1 cellular context compared by ENCODE assay signal in the genomic region with DNA sequence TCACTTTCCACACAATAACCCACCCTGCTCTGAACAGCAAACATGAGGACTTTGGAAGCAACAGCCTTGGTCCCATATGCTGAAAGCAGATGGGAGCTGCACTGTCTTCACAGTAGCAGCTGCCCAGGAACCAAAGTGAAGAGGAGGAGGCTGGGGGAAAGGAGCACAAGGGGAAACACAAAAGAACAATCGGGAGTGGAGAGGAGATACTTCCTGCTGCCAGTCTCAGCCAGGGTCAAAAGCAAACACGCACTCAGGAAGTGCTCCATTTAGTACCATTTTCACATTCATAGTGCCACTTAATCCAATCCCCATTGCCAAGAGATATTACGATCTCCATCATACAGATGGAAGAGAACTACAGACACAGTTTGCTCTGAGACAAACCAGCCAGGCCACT.
TF ChIP-seq lines count a peak whose summit lies in the region.

No MANE protein-coding gene starts in this region.

TF ChIP-seq in GM23338, 12 proteins besides CTCF, POLR2A, EP300 and RAD21 (continued from another document):
- TF ChIP-seq, protein P1, sequence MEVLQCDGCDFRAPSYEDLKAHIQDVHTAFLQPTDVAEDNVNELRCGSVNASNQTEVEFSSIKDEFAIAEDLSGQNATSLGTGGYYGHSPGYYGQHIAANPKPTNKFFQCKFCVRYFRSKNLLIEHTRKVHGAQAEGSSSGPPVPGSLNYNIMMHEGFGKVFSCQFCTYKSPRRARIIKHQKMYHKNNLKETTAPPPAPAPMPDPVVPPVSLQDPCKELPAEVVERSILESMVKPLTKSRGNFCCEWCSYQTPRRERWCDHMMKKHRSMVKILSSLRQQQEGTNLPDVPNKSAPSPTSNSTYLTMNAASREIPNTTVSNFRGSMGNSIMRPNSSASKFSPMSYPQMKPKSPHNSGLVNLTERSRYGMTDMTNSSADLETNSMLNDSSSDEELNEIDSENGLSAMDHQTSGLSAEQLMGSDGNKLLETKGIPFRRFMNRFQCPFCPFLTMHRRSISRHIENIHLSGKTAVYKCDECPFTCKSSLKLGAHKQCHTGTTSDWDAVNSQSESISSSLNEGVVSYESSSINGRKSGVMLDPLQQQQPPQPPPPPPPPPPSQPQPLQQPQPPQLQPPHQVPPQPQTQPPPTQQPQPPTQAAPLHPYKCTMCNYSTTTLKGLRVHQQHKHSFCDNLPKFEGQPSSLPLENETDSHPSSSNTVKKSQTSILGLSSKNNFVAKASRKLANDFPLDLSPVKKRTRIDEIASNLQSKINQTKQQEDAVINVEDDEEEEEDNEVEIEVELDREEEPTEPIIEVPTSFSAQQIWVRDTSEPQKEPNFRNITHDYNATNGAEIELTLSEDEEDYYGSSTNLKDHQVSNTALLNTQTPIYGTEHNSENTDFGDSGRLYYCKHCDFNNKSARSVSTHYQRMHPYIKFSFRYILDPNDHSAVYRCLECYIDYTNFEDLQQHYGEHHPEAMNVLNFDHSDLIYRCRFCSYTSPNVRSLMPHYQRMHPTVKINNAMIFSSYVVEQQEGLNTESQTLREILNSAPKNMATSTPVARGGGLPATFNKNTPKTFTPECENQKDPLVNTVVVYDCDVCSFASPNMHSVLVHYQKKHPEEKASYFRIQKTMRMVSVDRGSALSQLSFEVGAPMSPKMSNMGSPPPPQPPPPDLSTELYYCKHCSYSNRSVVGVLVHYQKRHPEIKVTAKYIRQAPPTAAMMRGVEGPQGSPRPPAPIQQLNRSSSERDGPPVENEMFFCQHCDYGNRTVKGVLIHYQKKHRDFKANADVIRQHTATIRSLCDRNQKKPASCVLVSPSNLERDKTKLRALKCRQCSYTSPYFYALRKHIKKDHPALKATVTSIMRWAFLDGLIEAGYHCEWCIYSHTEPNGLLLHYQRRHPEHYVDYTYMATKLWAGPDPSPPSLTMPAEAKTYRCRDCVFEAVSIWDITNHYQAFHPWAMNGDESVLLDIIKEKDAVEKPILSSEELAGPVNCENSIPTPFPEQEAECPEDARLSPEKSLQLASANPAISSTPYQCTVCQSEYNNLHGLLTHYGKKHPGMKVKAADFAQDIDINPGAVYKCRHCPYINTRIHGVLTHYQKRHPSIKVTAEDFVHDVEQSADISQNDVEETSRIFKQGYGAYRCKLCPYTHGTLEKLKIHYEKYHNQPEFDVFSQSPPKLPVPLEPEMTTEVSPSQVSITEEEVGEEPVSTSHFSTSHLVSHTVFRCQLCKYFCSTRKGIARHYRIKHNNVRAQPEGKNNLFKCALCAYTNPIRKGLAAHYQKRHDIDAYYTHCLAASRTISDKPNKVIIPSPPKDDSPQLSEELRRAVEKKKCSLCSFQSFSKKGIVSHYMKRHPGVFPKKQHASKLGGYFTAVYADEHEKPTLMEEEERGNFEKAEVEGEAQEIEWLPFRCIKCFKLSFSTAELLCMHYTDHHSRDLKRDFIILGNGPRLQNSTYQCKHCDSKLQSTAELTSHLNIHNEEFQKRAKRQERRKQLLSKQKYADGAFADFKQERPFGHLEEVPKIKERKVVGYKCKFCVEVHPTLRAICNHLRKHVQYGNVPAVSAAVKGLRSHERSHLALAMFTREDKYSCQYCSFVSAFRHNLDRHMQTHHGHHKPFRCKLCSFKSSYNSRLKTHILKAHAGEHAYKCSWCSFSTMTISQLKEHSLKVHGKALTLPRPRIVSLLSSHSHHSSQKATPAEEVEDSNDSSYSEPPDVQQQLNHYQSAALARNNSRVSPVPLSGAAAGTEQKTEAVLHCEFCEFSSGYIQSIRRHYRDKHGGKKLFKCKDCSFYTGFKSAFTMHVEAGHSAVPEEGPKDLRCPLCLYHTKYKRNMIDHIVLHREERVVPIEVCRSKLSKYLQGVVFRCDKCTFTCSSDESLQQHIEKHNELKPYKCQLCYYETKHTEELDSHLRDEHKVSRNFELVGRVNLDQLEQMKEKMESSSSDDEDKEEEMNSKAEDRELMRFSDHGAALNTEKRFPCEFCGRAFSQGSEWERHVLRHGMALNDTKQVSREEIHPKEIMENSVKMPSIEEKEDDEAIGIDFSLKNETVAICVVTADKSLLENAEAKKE (CRISPR knock-in tag; IDR thresholded peaks at IDR 0.05) = no peak
- TF ChIP-seq, protein P2, sequence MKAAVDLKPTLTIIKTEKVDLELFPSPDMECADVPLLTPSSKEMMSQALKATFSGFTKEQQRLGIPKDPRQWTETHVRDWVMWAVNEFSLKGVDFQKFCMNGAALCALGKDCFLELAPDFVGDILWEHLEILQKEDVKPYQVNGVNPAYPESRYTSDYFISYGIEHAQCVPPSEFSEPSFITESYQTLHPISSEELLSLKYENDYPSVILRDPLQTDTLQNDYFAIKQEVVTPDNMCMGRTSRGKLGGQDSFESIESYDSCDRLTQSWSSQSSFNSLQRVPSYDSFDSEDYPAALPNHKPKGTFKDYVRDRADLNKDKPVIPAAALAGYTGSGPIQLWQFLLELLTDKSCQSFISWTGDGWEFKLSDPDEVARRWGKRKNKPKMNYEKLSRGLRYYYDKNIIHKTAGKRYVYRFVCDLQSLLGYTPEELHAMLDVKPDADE (IDR thresholded peaks at IDR 0.05) = no peak
- no peak for TF ChIP-seq ZNF331 (CRISPR knock-in tag; IDR thresholded peaks at IDR 0.05; ENCODE audit: low read depth)
- TF ChIP-seq EZH2 (IDR thresholded peaks at IDR 0.05; ENCODE audit: low read depth, unreplicated experiment) = no peak
